ENCODE assay signal across 11 cellular contexts in genomic region chr12:107891967-107892366, GRCh38.
A peak's percentile ranks its signal among the peaks of the same experiment; 100 is the strongest.
DNase-seq lines count a peak whose midpoint lies in the region; ATAC-seq, FAIRE-seq and TF ChIP-seq lines count a peak whose summit lies in the region.
"Had no signal": no experiment of that assay in that cellular context is flagged by ENCODE, and none has a peak within 500 bp of the region (broad histone marks: within the 10 kb centered on the region; RNA-seq: fewer than 3 reads in every experiment).

No MANE protein-coding gene starts in this region.

- H3K4me2 ChIP-seq in parathyroid adenoma (ENCODE audit: low read length) = no peak overlapping the region

- H3K9me3 ChIP-seq in colonic mucosa (no peaks in the 10 kb centered on the region), parathyroid adenoma (ENCODE audit: control insufficient read depth, low read length) (no peaks in the 10 kb centered on the region)

- intact Hi-C loops in colonic mucosa (cut with DNase I) = no loop called here

- H3K4me1 ChIP-seq in colonic mucosa = no peaks in the 10 kb centered on the region
- no peaks in the 10 kb centered on the region for H3K4me1 ChIP-seq in parathyroid adenoma

- H3K36me3 ChIP-seq in colonic mucosa (no peaks in the 10 kb centered on the region), parathyroid adenoma (ENCODE audit: control insufficient read depth, insufficient read depth, low read length) (no peaks in the 10 kb centered on the region)

- no peaks in the 10 kb centered on the region for H3K4me1 Mint-ChIP-seq in activated T-cell treated with anti-CD3 and anti-CD28 coated beads, Interleukin-2, amount 50 U/mL, for 4 hours (ENCODE audit: low read depth)
- H3K4me1 Mint-ChIP-seq: activated naive CD4-positive, alpha-beta T cell treated with anti-CD3 and anti-CD28 coated beads, Interleukin-2, amount 50 U/mL, for 24 hours had no signal

- H3K27ac ChIP-seq in colonic mucosa (no peak overlapping the region), parathyroid adenoma (no peak overlapping the region)

- H3K9ac ChIP-seq in colonic mucosa (ENCODE audit: low read depth in 2 of 2, low read length in 2 of 2) (no peak overlapping the region), parathyroid adenoma (no peak overlapping the region)

- peak; percentile 2 for DNase-seq in NCI-H1694 treated with DMSO at 0.1 percent for 48 hours (lab: John Stamatoyannopoulos, UW)
- DNase-seq in NCI-H1694 (lab: John Stamatoyannopoulos, UW) = no peak
- peak; percentile 66 for DNase-seq in NB4 (ENCODE audit: low read depth)
- DNase-seq in colonic mucosa = no peak
- no peak for DNase-seq in RCC 7860 (ENCODE audit: low spot score)
- no peak for DNase-seq in C1 segment of cervical spinal cord (lab: John Stamatoyannopoulos, UW)
- DNase-seq in activated T-cell treated with anti-CD3 and anti-CD28 coated beads, Interleukin-2, amount 50 U/mL, for 4 hours = no peak
- DNase-seq: NCI-H1105 treated with DMSO at 0.1 percent for 48 hours, nucleus accumbens had no signal

- H3K36me3 Mint-ChIP-seq in activated T-cell treated with anti-CD3 and anti-CD28 coated beads, Interleukin-2, amount 50 U/mL, for 4 hours (ENCODE audit: insufficient read depth) = no peaks in the 10 kb centered on the region
- H3K36me3 Mint-ChIP-seq: activated naive CD4-positive, alpha-beta T cell treated with anti-CD3 and anti-CD28 coated beads, Interleukin-2, amount 50 U/mL, for 24 hours had no signal

- H3K27me3 Mint-ChIP-seq in activated T-cell treated with anti-CD3 and anti-CD28 coated beads, Interleukin-2, amount 50 U/mL, for 4 hours (ENCODE audit: low read depth) = peaks cover 14% of the 10 kb centered on the region

- FAIRE-seq in RCC 7860 (lab: Jason Lieb, UNC) = no peak

- H2AFZ ChIP-seq in parathyroid adenoma = no peak overlapping the region

- H3K27me3 ChIP-seq in colonic mucosa (no peaks in the 10 kb centered on the region), parathyroid adenoma (ENCODE audit: control insufficient read depth, insufficient read depth, low read length) (no peaks in the 10 kb centered on the region)

- ATAC-seq in activated T-cell treated with anti-CD3 and anti-CD28 coated beads, Interleukin-2, amount 50 U/mL, for 4 hours = no peak

- TF ChIP-seq CTCF in NB4 (IDR thresholded peaks at IDR 0.05; ENCODE audit: low read depth, low read length) = peak; percentile 59
- TF ChIP-seq CTCF in colonic mucosa (IDR thresholded peaks at IDR 0.05) = peak; percentile 12
- peak; percentile 20 for TF ChIP-seq CTCF in parathyroid adenoma (IDR thresholded peaks at IDR 0.05)

- H3K79me2 ChIP-seq in parathyroid adenoma = no peaks in the 10 kb centered on the region

- H3K4me3 ChIP-seq in NB4 (ENCODE audit: low read depth, low read length) (no peak overlapping the region), colonic mucosa (no peak overlapping the region), parathyroid adenoma (ENCODE audit: low read depth, low read length) (no peak overlapping the region)

- TF ChIP-seq POLR2A in NB4 (IDR thresholded peaks at IDR 0.05; ENCODE audit: extremely low read depth, insufficient read length) = no peak

- no peaks in the 10 kb centered on the region for H3K9me3 Mint-ChIP-seq in activated T-cell treated with anti-CD3 and anti-CD28 coated beads, Interleukin-2, amount 50 U/mL, for 4 hours
- H3K9me3 Mint-ChIP-seq: activated naive CD4-positive, alpha-beta T cell treated with anti-CD3 and anti-CD28 coated beads, Interleukin-2, amount 50 U/mL, for 24 hours had no signal

- no peak overlapping the region for H3K4me3 Mint-ChIP-seq in activated T-cell treated with anti-CD3 and anti-CD28 coated beads, Interleukin-2, amount 50 U/mL, for 4 hours
- H3K4me3 Mint-ChIP-seq: activated naive CD4-positive, alpha-beta T cell treated with anti-CD3 and anti-CD28 coated beads, Interleukin-2, amount 50 U/mL, for 24 hours had no signal

Comparison
In these comparisons a context has a peak if more than half of its experiments do, and no peak if none do; other contexts are left out.
1. DNase-seq: peak in NCI-H1694 treated with DMSO at 0.1 percent for 48 hours (single experiment) and NB4 (single experiment); none in NCI-H1694 (single experiment), colonic mucosa (single experiment), RCC 7860 (single experiment), C1 segment of cervical spinal cord (0 of 14) and activated T-cell treated with anti-CD3 and anti-CD28 coated beads, Interleukin-2, amount 50 U/mL, for 4 hours (single experiment).
2. Peak in every context shown above with its lines, with median percentiles within 50 percentile points of each other: CTCF ChIP-seq.